Comparison of ENCODE assay signal across 8 cellular contexts in the genomic region with DNA sequence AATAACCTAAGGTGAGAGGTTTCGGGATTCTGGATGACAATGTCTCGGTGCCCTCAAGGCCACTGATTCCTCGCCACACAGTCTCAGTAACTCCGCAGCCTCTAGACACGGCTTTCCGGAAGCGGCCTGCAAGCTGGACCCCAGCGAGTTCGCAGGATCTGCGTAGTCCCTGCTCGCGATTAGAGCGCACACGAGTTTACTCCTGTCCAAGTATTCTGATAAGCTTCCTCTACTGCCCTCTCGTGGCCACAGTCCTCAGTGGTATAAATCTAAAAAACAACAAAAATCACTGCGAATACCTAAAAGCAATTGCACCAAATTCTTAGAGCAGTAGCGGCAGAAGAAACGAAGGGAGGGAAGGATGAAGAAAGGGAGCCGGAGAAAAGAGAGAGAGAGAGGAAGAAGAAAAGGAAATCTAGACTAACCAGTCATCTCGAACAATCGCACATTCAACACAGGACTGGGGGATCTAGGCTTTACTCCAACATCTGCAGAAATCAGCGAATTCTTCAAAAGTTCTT. TPM values are rescaled to one million over a fixed set of nuclear protein-coding genes. Genes with fewer than 3 reads are reported as not detected.
DNase-seq lines count a peak whose midpoint lies in the region; ATAC-seq, FAIRE-seq and TF ChIP-seq lines count a peak whose summit lies in the region.

No MANE protein-coding gene starts in this region.

- POLR2A ChIA-PET in A549 (lab: Yijun Ruan, JAX) = interaction anchor here (0.6 to 1.8 kb wide), 4 partner anchors 24 to 223 kb away, joined by 3 to 11 read pairs (median 3); no protein-coding TSS in a partner anchor
- POLR2A ChIA-PET in activated CD4-positive, alpha-beta T cell treated with anti-CD3 and anti-CD28 coated beads for 36 hours (lab: Charles Lee) = no interaction called here

- H3K27me3 ChIP-seq in colonic mucosa = no peaks in the 10 kb centered on the region

- intact Hi-C loops in activated CD4-positive, alpha-beta T cell treated with anti-CD3 and anti-CD28 coated beads for 36 hours (cut with DNase I, micrococcal nuclease) = loop anchor here (1.0 to 2.0 kb wide), 4 partner anchors 112 to 224 kb away; no protein-coding TSS in a partner anchor
- intact Hi-C loops in colonic mucosa (cut with DNase I) (loop anchor here (10.0 kb wide), 2 partner anchors 150 to 360 kb away; no protein-coding TSS in a partner anchor), left colon (cut with DNase I, micrococcal nuclease) (loop anchor here (5.0 to 10.0 kb wide), 3 partner anchors 110 to 223 kb away; no protein-coding TSS in a partner anchor)

- H3K4me1 Mint-ChIP-seq in activated CD4-positive, alpha-beta T cell treated with anti-CD3 and anti-CD28 coated beads for 36 hours = peaks cover 12% of the 10 kb centered on the region

- 8% methylated on average over 22 of the region's 22 CpGs for WGBS in A549 (ENCODE audit: missing lambda C conversion rate)

- no peaks in the 10 kb centered on the region for H3K9me3 Mint-ChIP-seq in activated CD4-positive, alpha-beta T cell treated with anti-CD3 and anti-CD28 coated beads for 36 hours (ENCODE audit: low read depth)

- H3K27ac ChIP-seq in A549 (peak overlapping the region; percentile 11 to 12; a peak in 2 of 6 replicates), colonic mucosa (peak overlapping the region; percentile 92)

- FAIRE-seq in A549 (lab: Jason Lieb, UNC) = peak; percentile 76

- CTCF ChIA-PET in A549 (lab: Yijun Ruan, JAX) = interaction anchor here (0.7 to 15.6 kb wide), 67 partner anchors 8 to 1339 kb away, joined by 3 to 417 read pairs (median 5); no protein-coding TSS in a partner anchor
- CTCF ChIA-PET in activated CD4-positive, alpha-beta T cell treated with anti-CD3 and anti-CD28 coated beads for 36 hours (lab: Charles Lee) = interaction anchor here (0.6 to 6.2 kb wide), 25 partner anchors 9 to 249 kb away, joined by 3 to 51 read pairs (median 5); no protein-coding TSS in a partner anchor

- TF ChIP-seq RAD21 in A549 (conservative IDR thresholded peaks at IDR 0.05 in 1 of 2, IDR thresholded peaks at IDR 0.05 in 1 of 2) = peak; percentile 85 to 88

- peak overlapping the region; percentile 99 for H3K4me2 ChIP-seq in A549

- H3K4me1 ChIP-seq in A549 = peaks cover 15% of the 10 kb centered on the region
- H3K4me1 ChIP-seq in colonic mucosa = peaks cover 6% of the 10 kb centered on the region

- TF ChIP-seq EP300 in A549 (IDR thresholded peaks at IDR 0.05) = no peak

- H3K27ac Mint-ChIP-seq in activated CD4-positive, alpha-beta T cell treated with anti-CD3 and anti-CD28 coated beads for 36 hours = no peak overlapping the region

- no peaks in the 10 kb centered on the region for H3K36me3 Mint-ChIP-seq in activated CD4-positive, alpha-beta T cell treated with anti-CD3 and anti-CD28 coated beads for 36 hours (ENCODE audit: low read depth)

- no peak for TF ChIP-seq POLR2A in A549 (IDR thresholded peaks at IDR 0.05; ENCODE audit: low read length)

- peak; percentile 84 to 90 for DNase-seq in A549 (ENCODE audit: low read depth in 1 of 2, low spot score in 1 of 2)
- peak; percentile 92 to 97 for DNase-seq in NCI-H446 (lab: John Stamatoyannopoulos, UW)
- peak; percentile 88 for DNase-seq in activated CD4-positive, alpha-beta T cell treated with anti-CD3 and anti-CD28 coated beads for 36 hours
- DNase-seq in colonic mucosa = peak; percentile 95
- DNase-seq in left colon = peak; percentile 92 to 98
- peak; percentile 66 to 69 for DNase-seq in stimulated activated CD4-positive, alpha-beta T cell treated with anti-CD3 and anti-CD28 coated beads, Interleukin-1b, Interleukin-23, amount 100 ng/mL, for 4 hours (ENCODE audit: low read depth in 2 of 2)

- TF ChIP-seq CTCF in A549 (IDR thresholded peaks at IDR 0.05) (peak; percentile 86), colonic mucosa (IDR thresholded peaks at IDR 0.05) (peak; percentile 69)

- no peaks in the 10 kb centered on the region for H3K9me3 ChIP-seq in A549
- no peaks in the 10 kb centered on the region for H3K9me3 ChIP-seq in colonic mucosa

- H3K9ac ChIP-seq in colonic mucosa (ENCODE audit: low read depth in 2 of 2, low read length in 2 of 2) = peak overlapping the region in 1 of 2 donors; percentile 90

- H3K4me3 ChIP-seq in A549 = peak overlapping the region; percentile 69
- H3K4me3 ChIP-seq in colonic mucosa = peak overlapping the region; percentile 89

- peak overlapping the region; percentile 44 for H3K4me3 Mint-ChIP-seq in activated CD4-positive, alpha-beta T cell treated with anti-CD3 and anti-CD28 coated beads for 36 hours

- no peaks in the 10 kb centered on the region for H3K36me3 ChIP-seq in colonic mucosa

- ATAC-seq in A549 (peak; percentile 64 to 86), GM18519 (IDR thresholded peaks at IDR 0.05; ENCODE audit: low FRiP score, unreplicated experiment) (peak; percentile 57), HG03280 (IDR thresholded peaks at IDR 0.05; ENCODE audit: unreplicated experiment) (peak; percentile 71), left colon (peak; percentile 57)
- peak; percentile 75 for ATAC-seq in activated CD4-positive, alpha-beta T cell treated with anti-CD3 and anti-CD28 coated beads for 36 hours

- peaks cover 21% of the 10 kb centered on the region for H3K27me3 Mint-ChIP-seq in activated CD4-positive, alpha-beta T cell treated with anti-CD3 and anti-CD28 coated beads for 36 hours

TF ChIP-seq in A549, 52 proteins besides CTCF, POLR2A, EP300 and RAD21:
- no peak for TF ChIP-seq CEBPB (IDR thresholded peaks at IDR 0.05)
- TF ChIP-seq ZSCAN20 (CRISPR knock-in tag; IDR thresholded peaks at IDR 0.05) = no peak
- TF ChIP-seq SMC3 (IDR thresholded peaks at IDR 0.05) = peak; percentile 89
- no peak for TF ChIP-seq KDM5A (IDR thresholded peaks at IDR 0.05)
- TF ChIP-seq ZFP36 (IDR thresholded peaks at IDR 0.05; ENCODE audit: borderline replicate concordance, partially characterized antibody) = no peak
- TF ChIP-seq HOXB13 (CRISPR knock-in tag; IDR thresholded peaks at IDR 0.05; ENCODE audit: low read depth) = no peak
- no peak for TF ChIP-seq CHD2 (IDR thresholded peaks at IDR 0.05; ENCODE audit: low read length, partially characterized antibody)
- TF ChIP-seq, protein P1, sequence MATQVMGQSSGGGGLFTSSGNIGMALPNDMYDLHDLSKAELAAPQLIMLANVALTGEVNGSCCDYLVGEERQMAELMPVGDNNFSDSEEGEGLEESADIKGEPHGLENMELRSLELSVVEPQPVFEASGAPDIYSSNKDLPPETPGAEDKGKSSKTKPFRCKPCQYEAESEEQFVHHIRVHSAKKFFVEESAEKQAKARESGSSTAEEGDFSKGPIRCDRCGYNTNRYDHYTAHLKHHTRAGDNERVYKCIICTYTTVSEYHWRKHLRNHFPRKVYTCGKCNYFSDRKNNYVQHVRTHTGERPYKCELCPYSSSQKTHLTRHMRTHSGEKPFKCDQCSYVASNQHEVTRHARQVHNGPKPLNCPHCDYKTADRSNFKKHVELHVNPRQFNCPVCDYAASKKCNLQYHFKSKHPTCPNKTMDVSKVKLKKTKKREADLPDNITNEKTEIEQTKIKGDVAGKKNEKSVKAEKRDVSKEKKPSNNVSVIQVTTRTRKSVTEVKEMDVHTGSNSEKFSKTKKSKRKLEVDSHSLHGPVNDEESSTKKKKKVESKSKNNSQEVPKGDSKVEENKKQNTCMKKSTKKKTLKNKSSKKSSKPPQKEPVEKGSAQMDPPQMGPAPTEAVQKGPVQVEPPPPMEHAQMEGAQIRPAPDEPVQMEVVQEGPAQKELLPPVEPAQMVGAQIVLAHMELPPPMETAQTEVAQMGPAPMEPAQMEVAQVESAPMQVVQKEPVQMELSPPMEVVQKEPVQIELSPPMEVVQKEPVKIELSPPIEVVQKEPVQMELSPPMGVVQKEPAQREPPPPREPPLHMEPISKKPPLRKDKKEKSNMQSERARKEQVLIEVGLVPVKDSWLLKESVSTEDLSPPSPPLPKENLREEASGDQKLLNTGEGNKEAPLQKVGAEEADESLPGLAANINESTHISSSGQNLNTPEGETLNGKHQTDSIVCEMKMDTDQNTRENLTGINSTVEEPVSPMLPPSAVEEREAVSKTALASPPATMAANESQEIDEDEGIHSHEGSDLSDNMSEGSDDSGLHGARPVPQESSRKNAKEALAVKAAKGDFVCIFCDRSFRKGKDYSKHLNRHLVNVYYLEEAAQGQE (IDR thresholded peaks at IDR 0.05) = 0 out of 2 replicates have a peak, but pooled peaks have one; percentile 40
- TF ChIP-seq RCOR1 (IDR thresholded peaks at IDR 0.05; ENCODE audit: low read depth, low read length) = no peak
- no peak for TF ChIP-seq NR3C1 (IDR thresholded peaks at IDR 0.05)
- no peak for TF ChIP-seq CHD4 (IDR thresholded peaks at IDR 0.05; ENCODE audit: borderline replicate concordance)
- TF ChIP-seq RFX5 (IDR thresholded peaks at IDR 0.05) = no peak
- TF ChIP-seq, protein P2, sequence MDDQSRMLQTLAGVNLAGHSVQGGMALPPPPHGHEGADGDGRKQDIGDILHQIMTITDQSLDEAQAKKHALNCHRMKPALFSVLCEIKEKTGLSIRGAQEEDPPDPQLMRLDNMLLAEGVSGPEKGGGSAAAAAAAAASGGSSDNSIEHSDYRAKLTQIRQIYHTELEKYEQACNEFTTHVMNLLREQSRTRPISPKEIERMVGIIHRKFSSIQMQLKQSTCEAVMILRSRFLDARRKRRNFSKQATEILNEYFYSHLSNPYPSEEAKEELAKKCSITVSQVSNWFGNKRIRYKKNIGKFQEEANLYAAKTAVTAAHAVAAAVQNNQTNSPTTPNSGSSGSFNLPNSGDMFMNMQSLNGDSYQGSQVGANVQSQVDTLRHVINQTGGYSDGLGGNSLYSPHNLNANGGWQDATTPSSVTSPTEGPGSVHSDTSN (IDR thresholded peaks at IDR 0.05) = no peak
- 0 out of 2 replicates have a peak, but pooled peaks have one; percentile 26 for TF ChIP-seq MYC (IDR thresholded peaks at IDR 0.05; ENCODE audit: borderline replicate concordance, low read length)
- no peak for TF ChIP-seq FOSB (CRISPR knock-in tag; IDR thresholded peaks at IDR 0.05)
- TF ChIP-seq SREBF2 (IDR thresholded peaks at IDR 0.05) = no peak

RNA-seq across cellular contexts. Expression of a gene that starts 1.1 kb away (rescaled TPM):
- polyA plus RNA-seq in A549 (2011; rRNA removed) (0.87 and 1.9 TPM in 2 replicates), A549 (2017; fragmentation: RNase III; extraction: RNeasy Plus Mini Kit Qiagen cat#74134 plus additional on column Dnase treatment) (0.36 to 0.62 TPM (median 0.45 TPM) in 3 replicates)
- polyA plus RNA-seq in A549 (2012; cell fraction: cytosol; rRNA removed) = 0.28 and 0.31 TPM in 2 replicates
- polyA plus RNA-seq in A549 (2012; cell fraction: nucleus; rRNA removed) = 1.0 and 1.2 TPM in 2 replicates
- 4.7 and 5.2 TPM in 2 replicates for polyA minus RNA-seq in A549 (2011; rRNA and poly(A)+ RNA removed)
- under 1 TPM in 1 of 2 experiments, not detected in 1; 0.04 TPM for total RNA-seq in activated CD4-positive, alpha-beta T cell treated with anti-CD3 and anti-CD28 coated beads for 36 hours
- total RNA-seq in colonic mucosa (10 to 100 TPM; 46.1 to 81.6 TPM), left colon (100 to 1,000 TPM in 1 of 2 donors, 10 to 100 TPM in 1; 89.3 to 103 TPM)

Comparison
In these comparisons a context has a peak if more than half of its experiments do, and no peak if none do; other contexts are left out.
1. Peak in every context shown above with its lines: DNase-seq, ATAC-seq, H3K4me3 ChIP-seq and H3K27ac ChIP-seq.
2. RNA of a gene that starts 1.1 kb away (total RNA-seq): 89.3 to 103 TPM in left colon and 46.1 to 81.6 TPM in colonic mucosa; 0.04 TPM in activated CD4-positive, alpha-beta T cell treated with anti-CD3 and anti-CD28 coated beads for 36 hours; every median in the first group is over 10 times any median in the second.